23 cellular contexts compared by ENCODE assay signal in the genomic region with DNA sequence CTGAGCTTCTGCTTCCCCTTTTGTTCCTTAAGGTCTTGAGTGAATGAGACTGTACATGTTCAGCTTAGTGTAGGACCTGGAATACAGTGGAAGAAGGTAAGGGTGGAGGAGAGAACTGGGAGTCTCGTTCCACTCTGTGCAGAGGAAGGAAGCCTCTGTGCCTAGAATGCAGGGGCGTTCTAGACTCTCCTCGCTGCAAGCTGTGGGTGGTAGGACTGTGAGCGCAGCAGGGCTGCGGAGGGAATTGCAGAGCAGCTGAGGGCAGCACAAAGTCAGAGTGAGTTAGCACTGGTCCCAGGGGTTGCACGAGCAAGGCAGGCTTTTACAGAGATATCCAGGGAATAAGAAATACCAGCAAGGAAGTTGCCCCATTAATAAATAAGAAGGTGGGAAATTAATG.
"Had no signal": no experiment of that assay in that cellular context is flagged by ENCODE, and none has a peak within 500 bp of the region (broad histone marks: within the 10 kb centered on the region; RNA-seq: fewer than 3 reads in every experiment).

No MANE protein-coding gene starts in this region.

- H3K4me1 Mint-ChIP-seq: T-cell had no signal

- H3K27ac Mint-ChIP-seq: IgD-negative memory B cell, T-cell had no signal

- H3K36me3 ChIP-seq: Peyer's patch, SJCRH30 had no signal

- DNase-seq: MV-4-11, NCI-H1048, NCI-H1105, NCI-H1417, NCI-H1436 treated with DMSO at 0.1 percent for 48 hours, NCI-H1694, NCI-H187 treated with DMSO at 0.1 percent for 48 hours, NCI-H2029 treated with DMSO at 0.1 percent for 48 hours, NCI-H2227 treated with DMSO at 0.1 percent for 48 hours, NCI-H524, NCI-H526 treated with DMSO at 0.1 percent for 48 hours, NCI-H748 treated with DMSO at 0.1 percent for 48 hours, OCI-M1, PC-9, Peyer's patch, SHP77 treated with DMSO at 0.1 percent for 48 hours, SJCRH30, SW 1271, T-cell had no signal

- H3K27me3 ChIP-seq: Peyer's patch had no signal

- H3K27ac ChIP-seq: HL-60, KMS-11, PC-9, Peyer's patch, SJCRH30 had no signal

- H3K4me3 Mint-ChIP-seq: IgD-negative memory B cell, T-cell had no signal

- H3K4me3 ChIP-seq: K562, PC-9, Peyer's patch, SJCRH30 had no signal

- H3K36me3 Mint-ChIP-seq: IgD-negative memory B cell, T-cell had no signal

- H3K9me3 ChIP-seq: Peyer's patch had no signal

- H3K4me1 ChIP-seq: Peyer's patch, SJCRH30 had no signal

- H3K9me3 Mint-ChIP-seq: IgD-negative memory B cell, T-cell had no signal
